8 cellular contexts compared by ENCODE assay signal in the genomic region with DNA sequence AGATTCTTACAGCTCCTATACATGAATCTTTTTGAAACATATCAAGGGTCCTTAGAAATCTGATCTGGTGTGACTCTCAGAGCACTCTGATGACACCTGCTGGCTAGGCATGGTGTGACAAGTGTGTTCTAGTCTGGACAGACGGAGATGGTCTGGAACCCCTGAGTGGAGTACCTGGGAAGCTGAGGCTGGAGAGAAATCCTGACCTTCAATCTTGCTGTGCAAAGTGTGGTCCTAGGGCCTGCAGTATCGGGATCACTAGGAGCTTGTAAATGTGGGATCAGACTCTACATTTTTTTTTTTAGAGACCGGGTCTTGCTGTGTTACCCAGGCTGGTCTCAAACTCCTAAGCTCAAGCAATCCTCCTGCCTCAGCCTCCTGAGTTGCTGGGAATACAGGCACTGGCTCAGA.
DNase-seq lines count a peak whose midpoint lies in the region; ATAC-seq and TF ChIP-seq lines count a peak whose summit lies in the region.

No MANE protein-coding gene starts in this region.

- H3K9me3 ChIP-seq in Karpas-422 (ENCODE audit: low read length) (no peaks in the 10 kb centered on the region), parathyroid adenoma (ENCODE audit: control insufficient read depth, low read length) (no peaks in the 10 kb centered on the region), upper lobe of left lung (no peaks in the 10 kb centered on the region)

- H3K9ac ChIP-seq in Karpas-422 (ENCODE audit: low read length) (no peak overlapping the region), parathyroid adenoma (no peak overlapping the region)

- WGBS in upper lobe of left lung, 2 donors = 30 to 46% methylated on average over 3 of the region's 3 CpGs

- POLR2A ChIA-PET in RWPE1 (lab: Yijun Ruan, JAX; ENCODE audit: low non-redundant PET) = no interaction called here

- H3K36me3 Mint-ChIP-seq in activated T-helper 17 cell treated with anti-CD3 and anti-CD28 coated beads, Interleukin-2, amount 50 U/mL, for 72 hours (ENCODE audit: low read depth) = no peaks in the 10 kb centered on the region

- CTCF ChIA-PET in RWPE1 (lab: Yijun Ruan, JAX) = interaction anchor here (0.5 to 1.8 kb wide), 25 partner anchors 12 to 471 kb away, joined by 3 to 10 read pairs (median 4); no protein-coding TSS in a partner anchor

- no peaks in the 10 kb centered on the region for H3K9me2 ChIP-seq in Karpas-422 (replicated peaks; ENCODE audit: insufficient read depth, low read length)

- H2AFZ ChIP-seq in Karpas-422 (ENCODE audit: low read length) (no peak overlapping the region), parathyroid adenoma (no peak overlapping the region)

- no peaks in the 10 kb centered on the region for H4K20me1 ChIP-seq in Karpas-422 (ENCODE audit: insufficient read depth, low read depth, low read length)

- H3K27ac ChIP-seq in Karpas-422 (ENCODE audit: low read length) = no peak overlapping the region
- no peak overlapping the region for H3K27ac ChIP-seq in RWPE1
- no peak overlapping the region for H3K27ac ChIP-seq in foreskin keratinocyte
- H3K27ac ChIP-seq in parathyroid adenoma = no peak overlapping the region
- no peak overlapping the region for H3K27ac ChIP-seq in upper lobe of left lung

- H3K4me3 ChIP-seq in Karpas-422 (ENCODE audit: low read length) (no peak overlapping the region), parathyroid adenoma (ENCODE audit: low read depth, low read length) (no peak overlapping the region), upper lobe of left lung (no peak overlapping the region)

- H3K79me2 ChIP-seq in Karpas-422 (ENCODE audit: low read length) = no peaks in the 10 kb centered on the region
- no peaks in the 10 kb centered on the region for H3K79me2 ChIP-seq in parathyroid adenoma

- H3K4me3 Mint-ChIP-seq in activated T-helper 17 cell treated with anti-CD3 and anti-CD28 coated beads, Interleukin-2, amount 50 U/mL, for 72 hours = no peak overlapping the region

- H3K4me1 Mint-ChIP-seq in activated T-helper 17 cell treated with anti-CD3 and anti-CD28 coated beads, Interleukin-2, amount 50 U/mL, for 72 hours = peaks cover 13% of the 10 kb centered on the region

- H3K9me3 Mint-ChIP-seq in activated T-helper 17 cell treated with anti-CD3 and anti-CD28 coated beads, Interleukin-2, amount 50 U/mL, for 72 hours = no peaks in the 10 kb centered on the region

- TF ChIP-seq POLR2A in upper lobe of left lung (IDR thresholded peaks at IDR 0.05) = no peak

- no peaks in the 10 kb centered on the region for H3K4me1 ChIP-seq in Karpas-422 (ENCODE audit: low read length)
- H3K4me1 ChIP-seq in foreskin keratinocyte = no peaks in the 10 kb centered on the region
- no peaks in the 10 kb centered on the region for H3K4me1 ChIP-seq in parathyroid adenoma
- no peaks in the 10 kb centered on the region for H3K4me1 ChIP-seq in upper lobe of left lung

- TF ChIP-seq CTCF in RWPE1 (conservative IDR thresholded peaks at IDR 0.05; ENCODE audit: low read depth) = peak; percentile 79
- peak; percentile 86 for TF ChIP-seq CTCF in foreskin keratinocyte (conservative IDR thresholded peaks at IDR 0.05)
- TF ChIP-seq CTCF in parathyroid adenoma (IDR thresholded peaks at IDR 0.05) = peak; percentile 57
- peak; percentile 52 to 80 (median 69) for TF ChIP-seq CTCF in upper lobe of left lung (IDR thresholded peaks at IDR 0.05)

- no peak overlapping the region for H3K4me2 ChIP-seq in Karpas-422 (ENCODE audit: low read depth, low read length, poor library complexity, severe bottlenecking)
- no peak overlapping the region for H3K4me2 ChIP-seq in parathyroid adenoma (ENCODE audit: low read length)

- H3K27ac Mint-ChIP-seq in activated T-helper 17 cell treated with anti-CD3 and anti-CD28 coated beads, Interleukin-2, amount 50 U/mL, for 72 hours = no peak overlapping the region

- TF ChIP-seq EP300 in upper lobe of left lung (IDR thresholded peaks at IDR 0.05) = no peak

- peaks cover 13% of the 10 kb centered on the region for H3K27me3 Mint-ChIP-seq in activated T-helper 17 cell treated with anti-CD3 and anti-CD28 coated beads, Interleukin-2, amount 50 U/mL, for 72 hours

- DNase-seq in AG20443 (ENCODE audit: low spot score) (peak; percentile 74), Karpas-422 (peak; percentile 90), RWPE1 (ENCODE audit: low spot score) (peak; percentile 54), foreskin keratinocyte (peak in 1 of 2 donors; percentile 37), upper lobe of left lung (peak in 1 of 2 donors; percentile 61)

- peak; percentile 83 for ATAC-seq in GM18868 (IDR thresholded peaks at IDR 0.05; ENCODE audit: unreplicated experiment)
- peak; percentile 74 for ATAC-seq in activated T-helper 17 cell treated with anti-CD3 and anti-CD28 coated beads, Interleukin-2, amount 50 U/mL, for 72 hours (replicated peaks)
- peak; percentile 80 for ATAC-seq in foreskin keratinocyte
- ATAC-seq in upper lobe of left lung (ENCODE audit: low FRiP score in 2 of 2) = peak; percentile 73 to 92

- H3K27me3 ChIP-seq in Karpas-422 (ENCODE audit: low read length) (no peaks in the 10 kb centered on the region), foreskin keratinocyte (no peaks in the 10 kb centered on the region), parathyroid adenoma (ENCODE audit: control insufficient read depth, insufficient read depth, low read length) (no peaks in the 10 kb centered on the region), upper lobe of left lung (no peaks in the 10 kb centered on the region)

- H3K36me3 ChIP-seq in Karpas-422 (ENCODE audit: insufficient read depth, low read length) = no peaks in the 10 kb centered on the region
- no peaks in the 10 kb centered on the region for H3K36me3 ChIP-seq in parathyroid adenoma (ENCODE audit: control insufficient read depth, insufficient read depth, low read length)
- H3K36me3 ChIP-seq in upper lobe of left lung = no peaks in the 10 kb centered on the region
